8 cellular contexts compared by ENCODE assay signal in the genomic region with DNA sequence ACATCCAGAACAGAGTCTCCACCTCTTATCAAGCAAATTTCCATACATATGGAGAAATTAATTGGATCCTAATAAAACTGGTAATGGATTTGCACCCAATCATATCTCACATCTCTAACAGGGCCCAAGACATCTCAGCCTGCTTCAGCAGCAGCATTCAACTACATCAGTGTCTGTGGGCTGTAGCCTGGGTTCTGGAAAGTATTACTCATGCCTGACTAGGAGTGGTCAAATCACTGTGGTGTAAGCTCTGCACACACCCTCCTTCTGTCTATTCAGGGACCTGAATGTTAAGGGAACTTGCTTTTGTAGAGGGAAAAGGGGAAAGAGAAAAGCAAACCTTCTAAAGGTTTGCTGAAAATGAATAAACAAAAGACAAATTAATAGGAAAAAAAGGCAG.
DNase-seq lines count a peak whose midpoint lies in the region; ATAC-seq lines count a peak whose summit lies in the region.
"Not testable (repeated sequence)": the region's sequence is repeated elsewhere in the genome, so short reads cannot be mapped to it uniquely, and the experiment has no call there.

No MANE protein-coding gene starts in this region.

- ATAC-seq in GM18502 (IDR thresholded peaks at IDR 0.05; ENCODE audit: poor library complexity, unreplicated experiment) = peak; percentile 81
- ATAC-seq in GM19328 (IDR thresholded peaks at IDR 0.05; ENCODE audit: unreplicated experiment) = peak; percentile 73
- ATAC-seq in GM21528 (IDR thresholded peaks at IDR 0.05; ENCODE audit: low FRiP score, unreplicated experiment) = peak; percentile 64
- peak; percentile 84 for ATAC-seq in HG02852 (IDR thresholded peaks at IDR 0.05; ENCODE audit: unreplicated experiment)
- ATAC-seq in HG03060 (IDR thresholded peaks at IDR 0.05; ENCODE audit: low read depth, unreplicated experiment) = peak; percentile 96
- ATAC-seq in HG03558 (IDR thresholded peaks at IDR 0.05; ENCODE audit: extremely low read depth, unreplicated experiment) = peak; percentile 92
- peak; percentile 72 for ATAC-seq in activated naive CD8-positive, alpha-beta T cell treated with anti-CD3 and anti-CD28 coated beads, Interleukin-2, amount 50 U/mL, for 24 hours
- ATAC-seq in stimulated activated naive B cell treated with anti-CD40 and anti-IgM and Interleukin-4, amounts not matched to agents 10 μg/mL and 1 μg/mL and 100 μg/mL, for 72 hours (replicated peaks) = peak; percentile 93 to 95

- H3K36me3 Mint-ChIP-seq in activated naive CD8-positive, alpha-beta T cell treated with anti-CD3 and anti-CD28 coated beads, Interleukin-2, amount 50 U/mL, for 24 hours (ENCODE audit: low read depth); stimulated activated naive B cell treated with anti-CD40 and anti-IgM and Interleukin-4, amounts not matched to agents 10 μg/mL and 1 μg/mL and 100 μg/mL, for 72 hours: not testable (repeated sequence)

- H3K27ac Mint-ChIP-seq in activated naive CD8-positive, alpha-beta T cell treated with anti-CD3 and anti-CD28 coated beads, Interleukin-2, amount 50 U/mL, for 24 hours; stimulated activated naive B cell treated with anti-CD40 and anti-IgM and Interleukin-4, amounts not matched to agents 10 μg/mL and 1 μg/mL and 100 μg/mL, for 72 hours: not testable (repeated sequence)

- not testable (repeated sequence) for H3K27me3 Mint-ChIP-seq in activated naive CD8-positive, alpha-beta T cell treated with anti-CD3 and anti-CD28 coated beads, Interleukin-2, amount 50 U/mL, for 24 hours; stimulated activated naive B cell treated with anti-CD40 and anti-IgM and Interleukin-4, amounts not matched to agents 10 μg/mL and 1 μg/mL and 100 μg/mL, for 72 hours

- H3K4me3 Mint-ChIP-seq in activated naive CD8-positive, alpha-beta T cell treated with anti-CD3 and anti-CD28 coated beads, Interleukin-2, amount 50 U/mL, for 24 hours; stimulated activated naive B cell treated with anti-CD40 and anti-IgM and Interleukin-4, amounts not matched to agents 10 μg/mL and 1 μg/mL and 100 μg/mL, for 72 hours: not testable (repeated sequence)

- not testable (repeated sequence) for DNase-seq in activated naive CD8-positive, alpha-beta T cell treated with anti-CD3 and anti-CD28 coated beads, Interleukin-2, amount 50 U/mL, for 24 hours; stimulated activated naive B cell treated with anti-CD40 and anti-IgM and Interleukin-4, amounts not matched to agents 10 μg/mL and 1 μg/mL and 100 μg/mL, for 72 hours

- not testable (repeated sequence) for H3K9me3 Mint-ChIP-seq in activated naive CD8-positive, alpha-beta T cell treated with anti-CD3 and anti-CD28 coated beads, Interleukin-2, amount 50 U/mL, for 24 hours; stimulated activated naive B cell treated with anti-CD40 and anti-IgM and Interleukin-4, amounts not matched to agents 10 μg/mL and 1 μg/mL and 100 μg/mL, for 72 hours

- H3K4me1 Mint-ChIP-seq in activated naive CD8-positive, alpha-beta T cell treated with anti-CD3 and anti-CD28 coated beads, Interleukin-2, amount 50 U/mL, for 24 hours; stimulated activated naive B cell treated with anti-CD40 and anti-IgM and Interleukin-4, amounts not matched to agents 10 μg/mL and 1 μg/mL and 100 μg/mL, for 72 hours: not testable (repeated sequence)
